ENCODE assay signal across 10 cellular contexts in the genomic region with DNA sequence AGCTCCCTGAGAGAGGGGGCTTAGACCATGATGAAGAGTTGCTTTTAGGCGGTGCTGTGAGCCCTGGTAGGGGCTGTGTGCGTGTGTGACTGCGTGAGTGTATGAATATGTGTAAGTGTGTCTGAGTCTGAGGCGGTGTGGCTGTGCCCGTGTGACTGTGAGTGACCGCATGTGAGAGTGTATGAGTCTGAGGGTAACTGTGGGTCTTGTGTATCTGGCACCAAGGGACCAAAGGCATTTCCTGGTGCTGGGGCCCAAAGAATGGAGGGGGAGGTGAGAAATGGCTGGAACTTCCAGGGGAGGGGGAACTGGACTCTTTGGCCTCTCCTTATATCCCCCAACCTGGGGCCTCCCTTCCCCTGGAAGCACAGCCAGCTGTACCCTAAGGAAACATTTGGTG. TPM values are rescaled to one million over a fixed set of nuclear protein-coding genes. Genes with fewer than 3 reads are reported as not detected.
DNase-seq lines count a peak whose midpoint lies in the region; ATAC-seq and TF ChIP-seq lines count a peak whose summit lies in the region.
"Had no signal": no experiment of that assay in that cellular context is flagged by ENCODE, and none has a peak within 500 bp of the region (broad histone marks: within the 10 kb centered on the region; RNA-seq: fewer than 3 reads in every experiment).

No MANE protein-coding gene starts in this region.

- BruUV-seq in Calu3 (replicated peaks; lab: Mats Ljungman, UMichigan), result no TSS peak

- intact Hi-C loops in Calu3 (cut with micrococcal nuclease; ENCODE audit: unreplicated experiment) (no loop called here), left ventricle myocardium superior (cut with micrococcal nuclease) (no loop called here)

- H3K4me1 Mint-ChIP-seq in Calu3 (ENCODE audit: low read depth, unreplicated experiment), result peaks cover 20% of the 10 kb centered on the region
- peaks cover 29% of the 10 kb centered on the region for H3K4me1 Mint-ChIP-seq in WTC11
- peaks cover 16% of the 10 kb centered on the region for H3K4me1 Mint-ChIP-seq in activated CD8-positive, alpha-beta memory T cell treated with anti-CD3 and anti-CD28 coated beads, Interleukin-2, amount 10 ng/mL, durations not matched to agents 7 days and 5 days

- no peak for TF ChIP-seq CTCF in Calu3 (IDR thresholded peaks at IDR 0.05; ENCODE audit: unreplicated experiment)
- no peak for TF ChIP-seq CTCF in WTC11 (IDR thresholded peaks at IDR 0.05)

- H3K4me3 Mint-ChIP-seq in Calu3 (ENCODE audit: low read depth, unreplicated experiment) (peak overlapping the region; percentile 86), WTC11 (peak overlapping the region; percentile 1; the same call in 1 of the 2 replicates)
- no peak overlapping the region for H3K4me3 Mint-ChIP-seq in activated CD8-positive, alpha-beta memory T cell treated with anti-CD3 and anti-CD28 coated beads, Interleukin-2, amount 10 ng/mL, durations not matched to agents 7 days and 5 days

- H3K4me3 ChIP-seq in skin epidermis, result peak overlapping the region in 1 of 7 experiments; percentile 39
- H3K4me3 ChIP-seq: pancreas had no signal

- H3K9me3 Mint-ChIP-seq in Calu3 (ENCODE audit: low read depth, unreplicated experiment), result no peaks in the 10 kb centered on the region
- H3K9me3 Mint-ChIP-seq in WTC11, result no peaks in the 10 kb centered on the region
- no peaks in the 10 kb centered on the region for H3K9me3 Mint-ChIP-seq in activated CD8-positive, alpha-beta memory T cell treated with anti-CD3 and anti-CD28 coated beads, Interleukin-2, amount 10 ng/mL, durations not matched to agents 7 days and 5 days (ENCODE audit: low read depth)

- H3K27ac ChIP-seq in skin epidermis, result peak overlapping the region in 18 of 21 experiments; percentile 7 to 89 (median 74)

- H3K27me3 Mint-ChIP-seq in Calu3 (ENCODE audit: unreplicated experiment) (peaks cover 20% of the 10 kb centered on the region), WTC11 (ENCODE audit: low read depth) (no peaks in the 10 kb centered on the region; the same call in 1 of the 2 replicates)
- H3K27me3 Mint-ChIP-seq in activated CD8-positive, alpha-beta memory T cell treated with anti-CD3 and anti-CD28 coated beads, Interleukin-2, amount 10 ng/mL, durations not matched to agents 7 days and 5 days, result no peaks in the 10 kb centered on the region

- DNase-seq in Calu3, result no peak
- DNase-seq in WTC11 (ENCODE audit: low spot score), result no peak
- no peak for DNase-seq in left ventricle myocardium superior
- no peak for DNase-seq in HuH-7.5 (ENCODE audit: low spot score)
- no peak for DNase-seq in DMS153 (lab: John Stamatoyannopoulos, UW)
- no peak for DNase-seq in activated CD8-positive, alpha-beta memory T cell treated with anti-CD3 and anti-CD28 coated beads, Interleukin-2, amount 10 ng/mL, durations not matched to agents 7 days and 5 days

- CTCF ChIA-PET in Calu3 (lab: Charles Lee) (no interaction called here), WTC11 (lab: Charles Lee) (interaction anchor here (1.3 to 4.2 kb wide), 2 partner anchors 11 to 49 kb away, joined by 5 to 31 read pairs; no protein-coding TSS in a partner anchor)
- CTCF ChIA-PET in activated CD8-positive, alpha-beta memory T cell treated with anti-CD3 and anti-CD28 coated beads, Interleukin-2, amount 10 ng/mL, durations not matched to agents 7 days and 5 days (lab: Charles Lee), result interaction anchor here (1.2 to 10.7 kb wide), 2 partner anchors 7 to 9 kb away, joined by 3 to 124 read pairs; partner anchors contain the start of gene CCL27

- ATAC-seq in WTC11, result no peak
- ATAC-seq in left ventricle myocardium superior, result peak; percentile 2
- ATAC-seq in GM18873 (IDR thresholded peaks at IDR 0.05; ENCODE audit: low FRiP score, unreplicated experiment), result no peak
- ATAC-seq in activated CD8-positive, alpha-beta memory T cell treated with anti-CD3 and anti-CD28 coated beads, Interleukin-2, amount 10 ng/mL, durations not matched to agents 7 days and 5 days, result no peak

- POLR2A ChIA-PET in WTC11 (lab: Charles Lee), result interaction anchor here (0.5 kb wide), 1 partner anchor 105 kb away, joined by 3 read pairs; no protein-coding TSS in a partner anchor

- H3K27ac Mint-ChIP-seq in Calu3 (ENCODE audit: unreplicated experiment) (peak overlapping the region; percentile 21), WTC11 (peak overlapping the region; percentile 15; the same call in 1 of the 2 replicates)
- no peak overlapping the region for H3K27ac Mint-ChIP-seq in activated CD8-positive, alpha-beta memory T cell treated with anti-CD3 and anti-CD28 coated beads, Interleukin-2, amount 10 ng/mL, durations not matched to agents 7 days and 5 days

- H3K36me3 Mint-ChIP-seq in Calu3 (ENCODE audit: insufficient read depth, unreplicated experiment) (peaks cover 13% of the 10 kb centered on the region), WTC11 (peaks cover 14% of the 10 kb centered on the region)
- H3K36me3 Mint-ChIP-seq in activated CD8-positive, alpha-beta memory T cell treated with anti-CD3 and anti-CD28 coated beads, Interleukin-2, amount 10 ng/mL, durations not matched to agents 7 days and 5 days, result peaks cover 13% of the 10 kb centered on the region

TF ChIP-seq in WTC11, 78 proteins besides CTCF, POLR2A, EP300 and RAD21 (continues in another document):
- TF ChIP-seq ELF4 (CRISPR knock-in tag; IDR thresholded peaks at IDR 0.05; ENCODE audit: low read depth), result no peak
- TF ChIP-seq NR3C1 (CRISPR knock-in tag; conservative IDR thresholded peaks at IDR 0.05; ENCODE audit: low read depth), result no peak
- no peak for TF ChIP-seq RORB (CRISPR knock-in tag; IDR thresholded peaks at IDR 0.05)
- TF ChIP-seq ATF2 (CRISPR knock-in tag; IDR thresholded peaks at IDR 0.05; ENCODE audit: borderline replicate concordance, low read depth), result no peak
- no peak for TF ChIP-seq NFE2L1 (CRISPR knock-in tag; IDR thresholded peaks at IDR 0.05)
- TF ChIP-seq JAZF1 (CRISPR knock-in tag; IDR thresholded peaks at IDR 0.05), result no peak
- TF ChIP-seq GTF2I (CRISPR knock-in tag; conservative IDR thresholded peaks at IDR 0.05), result no peak
- no peak for TF ChIP-seq ETV6 (CRISPR knock-in tag; IDR thresholded peaks at IDR 0.05)
- no peak for TF ChIP-seq GABPB1 (CRISPR knock-in tag; IDR thresholded peaks at IDR 0.05)
- TF ChIP-seq MYBL2 (CRISPR knock-in tag; IDR thresholded peaks at IDR 0.05), result no peak
- TF ChIP-seq NR2C2 (CRISPR knock-in tag; IDR thresholded peaks at IDR 0.05), result no peak
- TF ChIP-seq ZNF138 (CRISPR knock-in tag; conservative IDR thresholded peaks at IDR 0.05), result no peak
- TF ChIP-seq ERG (CRISPR knock-in tag; IDR thresholded peaks at IDR 0.05), result no peak
- no peak for TF ChIP-seq HMGA2 (CRISPR knock-in tag; IDR thresholded peaks at IDR 0.05)
- TF ChIP-seq ZNF671 (CRISPR knock-in tag; IDR thresholded peaks at IDR 0.05), result no peak
- TF ChIP-seq, protein P1, sequence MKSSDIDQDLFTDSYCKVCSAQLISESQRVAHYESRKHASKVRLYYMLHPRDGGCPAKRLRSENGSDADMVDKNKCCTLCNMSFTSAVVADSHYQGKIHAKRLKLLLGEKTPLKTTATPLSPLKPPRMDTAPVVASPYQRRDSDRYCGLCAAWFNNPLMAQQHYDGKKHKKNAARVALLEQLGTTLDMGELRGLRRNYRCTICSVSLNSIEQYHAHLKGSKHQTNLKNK (CRISPR knock-in tag; IDR thresholded peaks at IDR 0.05), result no peak
- TF ChIP-seq TP53 (CRISPR knock-in tag; IDR thresholded peaks at IDR 0.05), result no peak

RNA-seq across cellular contexts. Expression of gene IL11RA, which starts 1.1 kb away (rescaled TPM):
- total RNA-seq in Calu3 (2022) (6.8 and 8.7 TPM in 2 replicates), WTC11 (2021) (7.2 to 8.6 TPM (median 7.6 TPM) in 3 replicates), left ventricle myocardium superior (51.7 TPM)
- 10 to 100 TPM; 26.5 to 26.7 TPM for total RNA-seq in activated CD8-positive, alpha-beta memory T cell treated with anti-CD3 and anti-CD28 coated beads, Interleukin-2, amount 10 ng/mL, durations not matched to agents 7 days and 5 days

RNA-seq across cellular contexts. Expression of gene GALT, which starts 6.7 kb away (rescaled TPM):
- 25.7 and 26.6 TPM in 2 replicates for total RNA-seq in Calu3 (2022)
- total RNA-seq in WTC11 (2021), result 35.9 to 39.7 TPM (median 37.6 TPM) in 3 replicates
- 61.2 TPM for total RNA-seq in left ventricle myocardium superior
- 10 to 100 TPM; 61.0 to 71.3 TPM for total RNA-seq in activated CD8-positive, alpha-beta memory T cell treated with anti-CD3 and anti-CD28 coated beads, Interleukin-2, amount 10 ng/mL, durations not matched to agents 7 days and 5 days

RNA-seq across cellular contexts. Expression of gene CCL27, which starts 9.3 kb away (rescaled TPM):
- total RNA-seq in Calu3 (2022), result not detected in 2 replicates
- total RNA-seq in WTC11 (2021), result 0.68 to 1.0 TPM (median 0.89 TPM) in 3 replicates
- not detected for total RNA-seq in left ventricle myocardium superior
- not detected for total RNA-seq in activated CD8-positive, alpha-beta memory T cell treated with anti-CD3 and anti-CD28 coated beads, Interleukin-2, amount 10 ng/mL, durations not matched to agents 7 days and 5 days
- total RNA-seq: pancreas, urinary bladder had no signal

RNA-seq across cellular contexts. Expression of gene SIGMAR1, which starts 15.5 kb away (rescaled TPM):
- total RNA-seq in Calu3 (2022) (65.6 and 80.1 TPM in 2 replicates), WTC11 (2021) (108 to 116 TPM (median 109 TPM) in 3 replicates), left ventricle myocardium superior (23.1 TPM)
- 10 to 100 TPM; 66.1 to 82.1 TPM for total RNA-seq in activated CD8-positive, alpha-beta memory T cell treated with anti-CD3 and anti-CD28 coated beads, Interleukin-2, amount 10 ng/mL, durations not matched to agents 7 days and 5 days

RNA-seq across cellular contexts. Expression of gene ARID3C, which starts 24.3 kb away (rescaled TPM):
- total RNA-seq in Calu3 (2022), result not detected in 2 replicates
- total RNA-seq in WTC11 (2021), result 0.14 to 0.23 TPM (median 0.15 TPM) in 3 replicates
- not detected for total RNA-seq in left ventricle myocardium superior
- under 1 TPM in 1 of 2 experiments, not detected in 1; 0.26 TPM for total RNA-seq in activated CD8-positive, alpha-beta memory T cell treated with anti-CD3 and anti-CD28 coated beads, Interleukin-2, amount 10 ng/mL, durations not matched to agents 7 days and 5 days
- total RNA-seq: pancreas, urinary bladder had no signal
